ENCODE assay signal across 12 cellular contexts in genomic region chr10:22942437-22942836, GRCh38. TPM values are rescaled to one million over a fixed set of nuclear protein-coding genes. Genes with fewer than 3 reads are reported as not detected.
"Had no signal": no experiment of that assay in that cellular context is flagged by ENCODE, and none has a peak within 500 bp of the region (broad histone marks: within the 10 kb centered on the region; RNA-seq: fewer than 3 reads in every experiment).

No MANE protein-coding gene starts in this region.

- H3K27ac Mint-ChIP-seq: IgD-negative memory B cell had no signal

- H3K9ac ChIP-seq: KMS-11 had no signal

- H3K27ac ChIP-seq: HL-60, KMS-11 had no signal

- FAIRE-seq: HepG2, HTR-8/SVneo had no signal

- DNase-seq: IMR-90, Karpas-422, Kasumi-1, KBM-7, KG1 had no signal

- H3K4me2 ChIP-seq: KMS-11 had no signal

- H3K4me1 Mint-ChIP-seq: IgD-negative memory B cell had no signal

- ATAC-seq: HepG2 had no signal

- H3K4me3 Mint-ChIP-seq: IgD-negative memory B cell had no signal

RNA-seq across cellular contexts. Expression of gene ARMC3, which starts 14.6 kb away (rescaled TPM):
- total RNA-seq: HepG2, HT-29, HT1080, IMR-90 had no signal
- polyA plus RNA-seq: HepG2, IMR-90 had no signal
